ENCODE assay signal across 22 cellular contexts in genomic region chr18:10215444-10215843, GRCh38.
DNase-seq lines count a peak whose midpoint lies in the region; ATAC-seq and TF ChIP-seq lines count a peak whose summit lies in the region.
"Had no signal": no experiment of that assay in that cellular context is flagged by ENCODE, and none has a peak within 500 bp of the region (broad histone marks: within the 10 kb centered on the region; RNA-seq: fewer than 3 reads in every experiment).

No MANE protein-coding gene starts in this region.

- peaks cover 4% of the 10 kb centered on the region for H3K27me3 Mint-ChIP-seq in T-helper 1 cell treated with Interleukin-12 subunit alpha and Interleukin-12 subunit beta and Interleukin-4 antibody, amounts not matched to agents 30 μg/mL and 1 μg/mL, for 36 hours (ENCODE audit: low read depth)
- H3K27me3 Mint-ChIP-seq: B cell; CD4-positive, alpha-beta memory T cell had no signal

- H2BK120ac ChIP-seq in IMR-90 (ENCODE audit: low read depth, low read length), result no peak overlapping the region

- dilution Hi-C loops in IMR-90 (cut with HindIII; ENCODE audit: low sequenced_read_pairs, unreplicated experiment), result no loop called here

- intact Hi-C loops in IMR-90 (cut with micrococcal nuclease) (no loop called here), esophagus muscularis mucosa (cut with DNase I) (no loop called here), upper lobe of right lung (cut with DNase I) (no loop called here)

- H3K4me3 Mint-ChIP-seq in T-helper 1 cell treated with Interleukin-12 subunit alpha and Interleukin-12 subunit beta and Interleukin-4 antibody, amounts not matched to agents 30 μg/mL and 1 μg/mL, for 36 hours, result peak overlapping the region; percentile 35
- H3K4me3 Mint-ChIP-seq: B cell; CD4-positive, alpha-beta memory T cell; H9; HFFc6 had no signal

- H4K20me1 ChIP-seq in IMR-90 (ENCODE audit: insufficient read depth, low read length), result no peaks in the 10 kb centered on the region

- H3K23ac ChIP-seq in IMR-90 (ENCODE audit: low read depth, low read length), result no peak overlapping the region

- WGBS in IMR-90 (ENCODE audit: extremely low coverage in 2 of 2, insufficient read length in 1 of 2), 2 experiments, result no CpG with 5 or more reads among the region's 6 CpGs
- 91% methylated on average over 6 of the region's 6 CpGs for WGBS in esophagus muscularis mucosa

- no peak overlapping the region for H2AK5ac ChIP-seq in IMR-90 (ENCODE audit: low read depth, low read length)

- H3K36me3 ChIP-seq in IMR-90 (ENCODE audit: control insufficient read depth, insufficient read depth, low read length) (no peaks in the 10 kb centered on the region), esophagus muscularis mucosa (no peaks in the 10 kb centered on the region), upper lobe of right lung (no peaks in the 10 kb centered on the region)

- H3K9ac ChIP-seq in IMR-90 (ENCODE audit: low read depth, low read length), result no peak overlapping the region
- H3K9ac ChIP-seq: GM23248 had no signal

- H4K5ac ChIP-seq in IMR-90 (ENCODE audit: low read depth, low read length), result no peak overlapping the region

- no peak for TF ChIP-seq RAD21 in IMR-90 (IDR thresholded peaks at IDR 0.05; ENCODE audit: low read length)

- H3K4me2 ChIP-seq in IMR-90 (ENCODE audit: low read depth, low read length), result no peak overlapping the region

- no peak overlapping the region for H3K56ac ChIP-seq in IMR-90 (ENCODE audit: extremely low read depth, insufficient read depth, low read length)

- H4K8ac ChIP-seq in IMR-90 (ENCODE audit: low read depth in 2 of 2, low read length in 2 of 2), result no peak overlapping the region

- peaks cover 11% of the 10 kb centered on the region for H3K9me3 Mint-ChIP-seq in T-helper 1 cell treated with Interleukin-12 subunit alpha and Interleukin-12 subunit beta and Interleukin-4 antibody, amounts not matched to agents 30 μg/mL and 1 μg/mL, for 36 hours
- H3K9me3 Mint-ChIP-seq: HFFc6 had no signal

- no peak overlapping the region for H3K14ac ChIP-seq in IMR-90 (replicated peaks; ENCODE audit: low read depth, low read length)

- ATAC-seq in IMR-90 (ENCODE audit: low read depth) (no peak), upper lobe of right lung (peak; percentile 34), HG02852 (IDR thresholded peaks at IDR 0.05; ENCODE audit: unreplicated experiment) (no peak)

- no peak overlapping the region for H3K27ac ChIP-seq in IMR-90 (ENCODE audit: insufficient read depth, low read length)
- no peak overlapping the region for H3K27ac ChIP-seq in esophagus muscularis mucosa (replicated peaks in 1 of 4)
- H3K27ac ChIP-seq in upper lobe of right lung, result no peak overlapping the region
- H3K27ac ChIP-seq: GM23248 had no signal

- peaks cover 7% of the 10 kb centered on the region for H3K27me3 ChIP-seq in IMR-90 (ENCODE audit: control insufficient read depth, insufficient read depth, low read length)
- H3K27me3 ChIP-seq in esophagus muscularis mucosa, result no peaks in the 10 kb centered on the region
- no peaks in the 10 kb centered on the region for H3K27me3 ChIP-seq in upper lobe of right lung

- no peaks in the 10 kb centered on the region for H3K9me1 ChIP-seq in IMR-90 (ENCODE audit: insufficient read depth, low read length)

- CTCF ChIA-PET in IMR-90 (lab: Yijun Ruan, JAX), result no interaction called here

- H3K36me3 Mint-ChIP-seq in T-helper 1 cell treated with Interleukin-12 subunit alpha and Interleukin-12 subunit beta and Interleukin-4 antibody, amounts not matched to agents 30 μg/mL and 1 μg/mL, for 36 hours (ENCODE audit: low read depth), result peaks cover 6% of the 10 kb centered on the region
- H3K36me3 Mint-ChIP-seq: CD4-positive, alpha-beta memory T cell had no signal

- H3K27ac Mint-ChIP-seq in T-helper 1 cell treated with Interleukin-12 subunit alpha and Interleukin-12 subunit beta and Interleukin-4 antibody, amounts not matched to agents 30 μg/mL and 1 μg/mL, for 36 hours, result peak overlapping the region; percentile 50
- H3K27ac Mint-ChIP-seq: B cell; CD4-positive, alpha-beta memory T cell; HFFc6 had no signal

- in situ Hi-C loops in IMR-90 (cut with MboI; ENCODE audit: low sequenced_read_pairs), result no loop called here

- no peak overlapping the region for H2AK9ac ChIP-seq in IMR-90 (replicated peaks; ENCODE audit: low read depth, low read length, poor library complexity)

- BruUV-seq in IMR-90 (replicated peaks; lab: Mats Ljungman, UMichigan), result no TSS peak

- H3K4me1 ChIP-seq in IMR-90 (ENCODE audit: control insufficient read depth, insufficient read depth, low read length) (no peaks in the 10 kb centered on the region), esophagus muscularis mucosa (no peaks in the 10 kb centered on the region), upper lobe of right lung (peaks cover 14% of the 10 kb centered on the region)
- H3K4me1 ChIP-seq: Caco-2 had no signal

- H3K4ac ChIP-seq in IMR-90 (ENCODE audit: low read depth, low read length), result no peak overlapping the region

- peaks cover 16% of the 10 kb centered on the region for H3K4me1 Mint-ChIP-seq in T-helper 1 cell treated with Interleukin-12 subunit alpha and Interleukin-12 subunit beta and Interleukin-4 antibody, amounts not matched to agents 30 μg/mL and 1 μg/mL, for 36 hours (ENCODE audit: low read depth)
- H3K4me1 Mint-ChIP-seq: CD4-positive, alpha-beta memory T cell had no signal

- POLR2A ChIA-PET in IMR-90 (lab: Charles Lee; ENCODE audit: unreplicated experiment), result no interaction called here

- no peak overlapping the region for H2BK5ac ChIP-seq in IMR-90 (ENCODE audit: low read depth, low read length, poor library complexity, severe bottlenecking)

- H3K9me3 ChIP-seq in IMR-90 (ENCODE audit: control insufficient read depth, insufficient read depth, low read length) (peaks cover 8% of the 10 kb centered on the region), esophagus muscularis mucosa (peaks cover 0 to 14% (median 2%) of the 10 kb centered on the region in 4 donors), upper lobe of right lung (peaks cover 5% of the 10 kb centered on the region)

- H3K79me1 ChIP-seq in IMR-90 (ENCODE audit: low read depth in 1 of 2, low read length in 2 of 2), result no peaks in the 10 kb centered on the region

- no peak overlapping the region for H2BK20ac ChIP-seq in IMR-90 (ENCODE audit: low read depth, low read length)

- TF ChIP-seq CTCF in IMR-90 (conservative IDR thresholded peaks at IDR 0.05; ENCODE audit: low read depth, low read length) (no peak), esophagus muscularis mucosa (IDR thresholded peaks at IDR 0.05) (no peak), upper lobe of right lung (IDR thresholded peaks at IDR 0.05) (no peak)

- H2AFZ ChIP-seq in IMR-90 (replicated peaks; ENCODE audit: low read length, poor library complexity), result peak overlapping the region; percentile 24
- H2AFZ ChIP-seq: GM23248 had no signal

- no peak overlapping the region for H2BK15ac ChIP-seq in IMR-90 (ENCODE audit: low read depth, low read length)

- TF ChIP-seq EP300 in esophagus muscularis mucosa (IDR thresholded peaks at IDR 0.05), result no peak

- no peak overlapping the region for H4K91ac ChIP-seq in IMR-90 (ENCODE audit: insufficient read depth, low read depth, low read length)

- no peak overlapping the region for H3K18ac ChIP-seq in IMR-90 (ENCODE audit: low read depth, low read length)

- DNase-seq in T-helper 1 cell (no peak), IMR-90 (no peak), esophagus muscularis mucosa (ENCODE audit: extremely low spot score) (peak; percentile 77), upper lobe of right lung (no peak), AML-193 (lab: John Stamatoyannopoulos, UW) (no peak)
- no peak for DNase-seq in activated CD4-positive, alpha-beta T cell treated with anti-CD3 and anti-CD28 coated beads, Interleukin-2, amount 50 U/mL, for 1 hour
- DNase-seq: Caco-2; CD4-positive, alpha-beta memory T cell; DND-41; GM23248; H9; HFFc6; KBM-7; NCI-H1105; NCI-H2029 treated with DMSO at 0.1 percent for 48 hours; NCI-H2171; NCI-H524 treated with DMSO at 0.1 percent for 48 hours; SHP77; SW 1271 had no signal

- TF ChIP-seq POLR2A in IMR-90 (IDR thresholded peaks at IDR 0.05; ENCODE audit: low read depth, low read length), result no peak
- no peak for TF ChIP-seq POLR2A in esophagus muscularis mucosa (IDR thresholded peaks at IDR 0.05; ENCODE audit: low read depth)

- H3K4me3 ChIP-seq in IMR-90 (ENCODE audit: insufficient read depth, low read depth, low read length) (no peak overlapping the region), esophagus muscularis mucosa (no peak overlapping the region), upper lobe of right lung (no peak overlapping the region)
- H3K4me3 ChIP-seq: GM23248 had no signal

TF ChIP-seq in IMR-90, 13 proteins besides CTCF, POLR2A, EP300 and RAD21:
- TF ChIP-seq RCOR1 (IDR thresholded peaks at IDR 0.05; ENCODE audit: insufficient replicate concordance, low read length) (no peak), CHD1 (IDR thresholded peaks at IDR 0.05; ENCODE audit: low read depth, low read length) (no peak), NFE2L2 (IDR thresholded peaks at IDR 0.05; ENCODE audit: low read depth, low read length) (no peak), CEBPB (IDR thresholded peaks at IDR 0.05; ENCODE audit: low read depth, low read length) (no peak)
